ENCODE assay signal across 29 cellular contexts in genomic region chr16:85695196-85696128, GRCh38.
"Had no signal": no experiment of that assay in that cellular context is flagged by ENCODE, and none has a peak within 500 bp of the region (broad histone marks: within the 10 kb centered on the region; RNA-seq: fewer than 3 reads in every experiment).

No MANE protein-coding gene starts in this region.

- H3K4me1 ChIP-seq: neural progenitor cell, pancreas, prostate gland, testis, thyroid gland, upper lobe of left lung, vagina had no signal

- DNase-seq: hypothalamus; immature natural killer cell; left ventricle myocardium inferior; mesendoderm; naive B cell; natural killer cell; nephron progenitor cell; retina; stimulated activated CD4-positive, alpha-beta T cell treated with anti-CD3 and anti-CD28 coated beads, Interleukin-12 subunit alpha, Interleukin-12 subunit beta, amount 100 ng/mL, for 4 hours; stimulated activated CD4-positive, alpha-beta T cell treated with anti-CD3 and anti-CD28 coated beads, Interleukin-15, amount 100 ng/mL, for 24 hours; stimulated activated CD4-positive, alpha-beta T cell treated with anti-CD3 and anti-CD28 coated beads, Interleukin-2, amount 100 ng/mL, for 24 hours; stimulated activated CD4-positive, alpha-beta T cell treated with anti-CD3 and anti-CD28 coated beads, Interleukin-4, amount 100 ng/mL, for 1 hour; stimulated activated naive B cell treated with anti-CD40 and anti-IgM and Interleukin-4, amounts not matched to agents 10 μg/mL and 1 μg/mL and 100 μg/mL, for 72 hours; stimulated activated naive CD8-positive, alpha-beta T cell treated with anti-CD3 and anti-CD28 coated beads, Interleukin-15, Interleukin-2, amounts not matched to agents 100 U/mL and 50 U/mL, for 24 hours; stomach; testis; thyroid gland; transverse colon; upper lobe of left lung had no signal

- H3K36me3 ChIP-seq: left ventricle myocardium inferior, neural progenitor cell, pancreas, prostate gland, stomach, thyroid gland, transverse colon, upper lobe of left lung, vagina had no signal

- FAIRE-seq: islet of Langerhans, kidney, pancreas had no signal

- H3K4me2 ChIP-seq: neural progenitor cell had no signal

- ATAC-seq: natural killer cell; pancreas; right cardiac atrium; sciatic nerve; stimulated activated naive B cell treated with anti-CD40 and anti-IgM and Interleukin-4, amounts not matched to agents 10 μg/mL and 1 μg/mL and 100 μg/mL, for 72 hours; stimulated activated naive CD8-positive, alpha-beta T cell treated with anti-CD3 and anti-CD28 coated beads, Interleukin-15, Interleukin-2, amounts not matched to agents 100 U/mL and 50 U/mL, for 24 hours had no signal

- H2AFZ ChIP-seq: neural progenitor cell had no signal

- H3K27ac ChIP-seq: left ventricle myocardium inferior, neural progenitor cell, pancreas, prostate gland, skin epidermis, stomach, testis, thyroid gland, transverse colon, upper lobe of left lung, vagina had no signal

- H3K4me3 ChIP-seq: left ventricle myocardium inferior, lung, neural progenitor cell, pancreas, prostate gland, skin epidermis, stomach, testis, thyroid gland, transverse colon, upper lobe of left lung, vagina had no signal

- H3K9ac ChIP-seq: neural progenitor cell had no signal

- H3K9me3 ChIP-seq: left ventricle myocardium inferior, pancreas, prostate gland, stomach, testis, thyroid gland, transverse colon, upper lobe of left lung, vagina had no signal

- H3K27me3 ChIP-seq: pancreas, testis, thyroid gland, upper lobe of left lung, vagina had no signal
